ENCODE assay signal across 13 cellular contexts in genomic region chr17:60345233-60345632, GRCh38.
"Had no signal": no experiment of that assay in that cellular context is flagged by ENCODE, and none has a peak within 500 bp of the region (broad histone marks: within the 10 kb centered on the region; RNA-seq: fewer than 3 reads in every experiment).

No MANE protein-coding gene starts in this region.

- DNase-seq: activated CD4-positive, CD25-positive, alpha-beta regulatory T cell treated with anti-CD3 and anti-CD28 coated beads, Interleukin-2, amount 50 U/mL, for 72 hours; activated naive CD4-positive, alpha-beta T cell; activated naive CD8-positive, alpha-beta T cell treated with anti-CD3 and anti-CD28 coated beads, Interleukin-2, amount 10 ng/mL, durations not matched to agents 7 days and 5 days; anterior cingulate cortex; brain microvascular endothelial cell; effector CD8-positive, alpha-beta T cell; foreskin keratinocyte; head of caudate nucleus; immature natural killer cell; ovary; sigmoid colon; spleen; T1000 had no signal
